In the genomic region with DNA sequence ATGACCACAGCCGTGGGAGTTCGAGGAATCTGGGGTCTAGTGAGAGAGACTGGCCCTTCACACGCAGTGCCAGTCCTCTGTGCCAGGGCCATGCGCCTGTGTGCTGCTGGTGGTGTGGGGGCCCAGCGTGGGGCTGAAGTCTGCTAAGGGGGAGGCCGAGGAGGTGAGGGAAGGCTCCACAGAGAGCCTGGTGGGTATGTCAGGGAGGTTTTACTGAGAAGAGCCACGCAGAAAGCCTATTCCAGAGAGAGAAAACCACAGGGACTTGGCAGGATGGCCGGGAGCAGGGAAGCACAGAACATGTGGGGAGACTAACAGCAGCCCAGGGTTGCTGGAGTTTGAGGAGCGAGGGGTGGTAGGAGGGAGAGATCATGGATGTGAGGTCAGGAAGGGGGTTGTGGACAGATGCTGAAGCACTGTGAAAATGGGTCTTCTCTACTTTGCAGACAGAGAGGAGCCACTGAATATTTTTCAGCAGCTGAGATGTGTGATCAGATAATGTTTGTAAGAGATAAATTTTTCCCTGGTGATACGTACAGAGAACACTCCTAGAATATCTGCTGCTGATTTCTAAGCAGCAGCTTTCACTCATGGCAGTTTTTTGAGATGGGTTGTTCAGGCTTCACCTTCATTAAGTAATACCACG, we compare ENCODE assay signal across 11 cellular contexts. TPM values are rescaled to one million over a fixed set of nuclear protein-coding genes. Genes with fewer than 3 reads are reported as not detected.
DNase-seq lines count a peak whose midpoint lies in the region; ATAC-seq and TF ChIP-seq lines count a peak whose summit lies in the region.
"Had no signal": no experiment of that assay in that cellular context is flagged by ENCODE, and none has a peak within 500 bp of the region (broad histone marks: within the 10 kb centered on the region; RNA-seq: fewer than 3 reads in every experiment).

No MANE protein-coding gene starts in this region.

- H3K9me3 ChIP-seq in SU-DHL-6 (ENCODE audit: insufficient read depth, low read length) (no peaks in the 10 kb centered on the region), transverse colon (no peaks in the 10 kb centered on the region)
- H3K9me3 ChIP-seq: A549 had no signal

- no peaks in the 10 kb centered on the region for H3K9me3 Mint-ChIP-seq in activated naive CD8-positive, alpha-beta T cell (ENCODE audit: low read depth)
- no peaks in the 10 kb centered on the region for H3K9me3 Mint-ChIP-seq in activated naive CD8-positive, alpha-beta T cell treated with anti-CD3 and anti-CD28 coated beads, Interleukin-2, amount 50 U/mL, for 24 hours

- no peak for TF ChIP-seq POLR2A in transverse colon (IDR thresholded peaks at IDR 0.05)

- H3K27ac Mint-ChIP-seq in activated naive CD8-positive, alpha-beta T cell, result peak overlapping the region; percentile 46
- no peak overlapping the region for H3K27ac Mint-ChIP-seq in activated naive CD8-positive, alpha-beta T cell treated with anti-CD3 and anti-CD28 coated beads, Interleukin-2, amount 50 U/mL, for 24 hours

- H3K9me2 ChIP-seq in SU-DHL-6 (replicated peaks; ENCODE audit: insufficient read depth, low read length), result no peaks in the 10 kb centered on the region

- in situ Hi-C loops in transverse colon (cut with MboI; ENCODE audit: low pct_ligation_motif_present in 1 of 4, low pct_unique_long_range_greater_than_20kb in 1 of 4, low sequenced_read_pairs in 3 of 4), result no loop called here

- no peak for DNase-seq in activated naive CD8-positive, alpha-beta T cell treated with anti-CD3 and anti-CD28 coated beads, Interleukin-2, amount 50 U/mL, for 24 hours
- DNase-seq in left ventricle myocardium superior (no peak), transverse colon (no peak), HK-2 (ENCODE audit: unreplicated experiment) (no peak), NCI-H2227 treated with DMSO at 0.1 percent for 48 hours (lab: John Stamatoyannopoulos, UW) (no peak)
- no peak for DNase-seq in stimulated activated CD4-positive, alpha-beta T cell treated with anti-CD3 and anti-CD28 coated beads, Interleukin-2, amount 100 ng/mL, for 48 hours
- DNase-seq: activated naive CD4-positive, alpha-beta T cell; NCI-H2081 treated with DMSO at 0.1 percent for 48 hours had no signal

- H3K27me3 ChIP-seq in SU-DHL-6 (ENCODE audit: low read length), result no peaks in the 10 kb centered on the region
- no peaks in the 10 kb centered on the region for H3K27me3 ChIP-seq in transverse colon

- no peak for TF ChIP-seq CTCF in SU-DHL-6 (IDR thresholded peaks at IDR 0.05; ENCODE audit: insufficient read depth, low read length, poor library complexity, severe bottlenecking)
- TF ChIP-seq CTCF in transverse colon (IDR thresholded peaks at IDR 0.05), result no peak

- H3K9ac ChIP-seq in SU-DHL-6 (ENCODE audit: low read length), result no peak overlapping the region

- no peaks in the 10 kb centered on the region for H3K79me2 ChIP-seq in SU-DHL-6 (ENCODE audit: insufficient read depth, low read length)

- peak overlapping the region; percentile 10; the same call in 1 of the 2 replicates for H3K27ac ChIP-seq in SU-DHL-6 (ENCODE audit: low read depth, low read length)
- H3K27ac ChIP-seq in transverse colon, result peak overlapping the region; percentile 3 to 69 (median 33)
- H3K27ac ChIP-seq: A549 had no signal

- peaks cover 14 to 47% (median 19%) of the 10 kb centered on the region in 4 donors for H3K4me1 ChIP-seq in transverse colon
- H3K4me1 ChIP-seq: A549 had no signal

- ATAC-seq in activated naive CD8-positive, alpha-beta T cell treated with anti-CD3 and anti-CD28 coated beads, Interleukin-2, amount 50 U/mL, for 24 hours, result no peak
- ATAC-seq in left ventricle myocardium superior, result peak; percentile 39
- ATAC-seq: A549 had no signal

- WGBS in transverse colon (ENCODE audit: low coverage in 1 of 2), 2 donors, result 56 to 64% methylated on average over 6 to 11 of the region's 11 CpGs

- H3F3A ChIP-seq in SU-DHL-6 (ENCODE audit: insufficient read depth), result no peaks in the 10 kb centered on the region

- H3K4me3 ChIP-seq in SU-DHL-6 (ENCODE audit: insufficient read depth, low read length, poor library complexity, severe bottlenecking) (no peak overlapping the region), transverse colon (no peak overlapping the region)
- H3K4me3 ChIP-seq: A549 had no signal

- H3K4me1 Mint-ChIP-seq in activated naive CD8-positive, alpha-beta T cell (ENCODE audit: low read depth), result peaks cover 3% of the 10 kb centered on the region
- no peaks in the 10 kb centered on the region for H3K4me1 Mint-ChIP-seq in activated naive CD8-positive, alpha-beta T cell treated with anti-CD3 and anti-CD28 coated beads, Interleukin-2, amount 50 U/mL, for 24 hours

- H3K27me3 Mint-ChIP-seq in activated naive CD8-positive, alpha-beta T cell, result no peaks in the 10 kb centered on the region
- no peaks in the 10 kb centered on the region for H3K27me3 Mint-ChIP-seq in activated naive CD8-positive, alpha-beta T cell treated with anti-CD3 and anti-CD28 coated beads, Interleukin-2, amount 50 U/mL, for 24 hours

- H3K4me3 Mint-ChIP-seq in activated naive CD8-positive, alpha-beta T cell, result no peak overlapping the region
- no peak overlapping the region for H3K4me3 Mint-ChIP-seq in activated naive CD8-positive, alpha-beta T cell treated with anti-CD3 and anti-CD28 coated beads, Interleukin-2, amount 50 U/mL, for 24 hours

- no peaks in the 10 kb centered on the region; the same call in 1 of the 2 replicates for H4K20me1 ChIP-seq in SU-DHL-6 (ENCODE audit: low read depth, low read length)

- no peaks in the 10 kb centered on the region for H3K36me3 Mint-ChIP-seq in activated naive CD8-positive, alpha-beta T cell
- H3K36me3 Mint-ChIP-seq in activated naive CD8-positive, alpha-beta T cell treated with anti-CD3 and anti-CD28 coated beads, Interleukin-2, amount 50 U/mL, for 24 hours (ENCODE audit: low read depth), result no peaks in the 10 kb centered on the region

- intact Hi-C loops in left ventricle myocardium superior (cut with micrococcal nuclease) (no loop called here), transverse colon (cut with DNase I; ENCODE audit: low total_unique reads) (no loop called here)

- no peak overlapping the region for H2AFZ ChIP-seq in SU-DHL-6 (ENCODE audit: low read depth, low read length, severe bottlenecking)

- H3K36me3 ChIP-seq in SU-DHL-6 (ENCODE audit: low read length) (no peaks in the 10 kb centered on the region), transverse colon (no peaks in the 10 kb centered on the region)

- no peak for TF ChIP-seq EP300 in transverse colon (IDR thresholded peaks at IDR 0.05; ENCODE audit: low read depth)

- peak overlapping the region; percentile 40 for H3K4me2 ChIP-seq in SU-DHL-6 (ENCODE audit: low read depth, low read length, poor library complexity, severe bottlenecking)
- H3K4me2 ChIP-seq: A549 had no signal

RNA-seq across cellular contexts. Expression of a gene that starts 35.4 kb away (rescaled TPM):
- total RNA-seq in left ventricle myocardium superior (50.4 TPM), transverse colon (100 to 1,000 TPM in 1 of 4 donors, 10 to 100 TPM in 3; 35.4 to 213 (median 49.5) TPM)
